9 cellular contexts compared by ENCODE assay signal in genomic region chr10:43203491-43204393, GRCh38.
DNase-seq lines count a peak whose midpoint lies in the region; ATAC-seq and TF ChIP-seq lines count a peak whose summit lies in the region.
"Had no signal": no experiment of that assay in that cellular context is flagged by ENCODE, and none has a peak within 500 bp of the region (broad histone marks: within the 10 kb centered on the region; RNA-seq: fewer than 3 reads in every experiment).

No MANE protein-coding gene starts in this region.

- peaks cover 31% of the 10 kb centered on the region for H3K36me3 ChIP-seq in NT2/D1 (ENCODE audit: insufficient read depth, insufficient read length, low read length)
- H3K36me3 ChIP-seq: BLaER1 treated with 17β-estradiol and CSF1 and Interleukin-3, amounts not matched to agents 10 nM and 100 nM had no signal

- intact Hi-C loops in activated CD4-positive, alpha-beta T cell treated with anti-CD3 and anti-CD28 coated beads for 36 hours (cut with DNase I, micrococcal nuclease), result loop anchor here (2.0 to 5.0 kb wide), 5 partner anchors 53 to 271 kb away; partner anchors contain the start of gene CSGALNACT2 (in 2 of the 2)

- no peak overlapping the region for H3K27ac Mint-ChIP-seq in activated CD4-positive, alpha-beta T cell treated with anti-CD3 and anti-CD28 coated beads for 36 hours
- H3K27ac Mint-ChIP-seq in progenitor cell of endocrine pancreas, result no peak overlapping the region

- peak; percentile 22 for ATAC-seq in activated CD4-positive, alpha-beta T cell treated with anti-CD3 and anti-CD28 coated beads for 36 hours
- no peak for ATAC-seq in GM19324 (IDR thresholded peaks at IDR 0.05; ENCODE audit: low FRiP score, unreplicated experiment)

- peak; percentile 50 for DNase-seq in activated CD4-positive, alpha-beta T cell treated with anti-CD3 and anti-CD28 coated beads for 36 hours
- no peak for DNase-seq in activated CD4-positive, alpha-beta T cell treated with anti-CD3 and anti-CD28 coated beads, Interleukin-2, amount 50 U/mL, for 4 hours
- DNase-seq in NT2/D1 (ENCODE audit: low read depth, low spot score) (no peak), fibroblast of pulmonary artery (ENCODE audit: low read depth) (peak; percentile 15), progenitor cell of endocrine pancreas (ENCODE audit: low spot score, unreplicated experiment) (peak; percentile 29), cerebellum (ENCODE audit: low spot score) (no peak), NCI-H69 (lab: John Stamatoyannopoulos, UW) (no peak)

- no peak overlapping the region for H3K4me3 Mint-ChIP-seq in activated CD4-positive, alpha-beta T cell treated with anti-CD3 and anti-CD28 coated beads for 36 hours
- peak overlapping the region; percentile 42 for H3K4me3 Mint-ChIP-seq in progenitor cell of endocrine pancreas (ENCODE audit: low read depth)

- H3K4me1 Mint-ChIP-seq in activated CD4-positive, alpha-beta T cell treated with anti-CD3 and anti-CD28 coated beads for 36 hours, result peaks cover 4% of the 10 kb centered on the region
- peaks cover 2% of the 10 kb centered on the region for H3K4me1 Mint-ChIP-seq in progenitor cell of endocrine pancreas (ENCODE audit: low read depth)

- no peaks in the 10 kb centered on the region for H3K9me3 ChIP-seq in NT2/D1 (ENCODE audit: insufficient read depth, low read length)
- H3K9me3 ChIP-seq: BLaER1 treated with 17β-estradiol and CSF1 and Interleukin-3, amounts not matched to agents 10 nM and 100 nM had no signal

- H3K4me3 ChIP-seq in NT2/D1 (ENCODE audit: insufficient read length, low read depth) (peak overlapping the region; percentile 82), fibroblast of pulmonary artery (replicated peaks; ENCODE audit: low read depth, low read length) (peak overlapping the region; percentile 42)
- H3K4me3 ChIP-seq: BLaER1 treated with 17β-estradiol and CSF1 and Interleukin-3, amounts not matched to agents 10 nM and 100 nM had no signal

- H3K27me3 Mint-ChIP-seq in activated CD4-positive, alpha-beta T cell treated with anti-CD3 and anti-CD28 coated beads for 36 hours, result no peaks in the 10 kb centered on the region
- H3K27me3 Mint-ChIP-seq in progenitor cell of endocrine pancreas, result peaks cover 3% of the 10 kb centered on the region

- POLR2A ChIA-PET in activated CD4-positive, alpha-beta T cell treated with anti-CD3 and anti-CD28 coated beads for 36 hours (lab: Charles Lee), result no interaction called here

- no peaks in the 10 kb centered on the region for H3K27me3 ChIP-seq in NT2/D1 (ENCODE audit: insufficient read depth, insufficient read length)
- H3K27me3 ChIP-seq: BLaER1 treated with 17β-estradiol and CSF1 and Interleukin-3, amounts not matched to agents 10 nM and 100 nM had no signal

- CTCF ChIA-PET in activated CD4-positive, alpha-beta T cell treated with anti-CD3 and anti-CD28 coated beads for 36 hours (lab: Charles Lee), result interaction anchor here (1.0 to 3.8 kb wide), 9 partner anchors 9 to 152 kb away, joined by 3 to 23 read pairs (median 6); partner anchors contain the start of gene CSGALNACT2

- TF ChIP-seq CTCF in fibroblast of pulmonary artery (IDR thresholded peaks at IDR 0.05; ENCODE audit: low read length, missing control alignments) (no peak), progenitor cell of endocrine pancreas (IDR thresholded peaks at IDR 0.05; ENCODE audit: unreplicated experiment) (no peak)

- H3K9me3 Mint-ChIP-seq in activated CD4-positive, alpha-beta T cell treated with anti-CD3 and anti-CD28 coated beads for 36 hours (ENCODE audit: low read depth), result no peaks in the 10 kb centered on the region
- no peaks in the 10 kb centered on the region for H3K9me3 Mint-ChIP-seq in progenitor cell of endocrine pancreas (ENCODE audit: low read depth)

- peaks cover 9% of the 10 kb centered on the region for H3K4me1 ChIP-seq in NT2/D1 (ENCODE audit: insufficient read depth, insufficient read length)

- peak overlapping the region; percentile 90 for H3K9ac ChIP-seq in NT2/D1 (ENCODE audit: insufficient read length, low read depth)
- H3K9ac ChIP-seq: BLaER1 treated with 17β-estradiol and CSF1 and Interleukin-3, amounts not matched to agents 10 nM and 100 nM had no signal

- no peaks in the 10 kb centered on the region for H3K36me3 Mint-ChIP-seq in activated CD4-positive, alpha-beta T cell treated with anti-CD3 and anti-CD28 coated beads for 36 hours (ENCODE audit: low read depth)
- no peaks in the 10 kb centered on the region for H3K36me3 Mint-ChIP-seq in progenitor cell of endocrine pancreas (ENCODE audit: insufficient read depth)

Comparison
In these comparisons a context has a peak if more than half of its experiments do, and no peak if none do; other contexts are left out.
1. DNase-seq: peak in activated CD4-positive, alpha-beta T cell treated with anti-CD3 and anti-CD28 coated beads for 36 hours (single experiment), fibroblast of pulmonary artery (single experiment) and progenitor cell of endocrine pancreas (single experiment); none in activated CD4-positive, alpha-beta T cell treated with anti-CD3 and anti-CD28 coated beads, Interleukin-2, amount 50 U/mL, for 4 hours (0 of 2), NT2/D1 (single experiment), cerebellum (single experiment) and NCI-H69 (single experiment).